ENCODE assay signal across 2 cellular contexts in genomic region chr6:83480470-83480869, GRCh38.
A peak's percentile ranks its signal among the peaks of the same experiment; 100 is the strongest.
TF ChIP-seq lines count a peak whose summit lies in the region.

No MANE protein-coding gene starts in this region.

TF ChIP-seq in liver, 16 proteins besides CTCF, POLR2A, EP300 and RAD21:
- TF ChIP-seq FOXA2 (IDR thresholded peaks at IDR 0.05) (peak; percentile 70), HNF4G (IDR thresholded peaks at IDR 0.05) (peak; percentile 12), JUND (IDR thresholded peaks at IDR 0.05) (peak in 1 of 2 donors; percentile 32), GABPA (IDR thresholded peaks at IDR 0.05 in 1 of 2, conservative IDR thresholded peaks at IDR 0.05 in 1 of 2) (no peak), FOXA1 (IDR thresholded peaks at IDR 0.05) (peak; percentile 66), RXRA (IDR thresholded peaks at IDR 0.05) (peak; percentile 64 to 79), SP1 (IDR thresholded peaks at IDR 0.05) (peak; percentile 44), ATF3 (IDR thresholded peaks at IDR 0.05) (peak; percentile 92), REST (IDR thresholded peaks at IDR 0.05) (no peak), TAF1 (conservative IDR thresholded peaks at IDR 0.05) (no peak), HNF4A (conservative IDR thresholded peaks at IDR 0.05) (peak; percentile 57 to 62), YY1 (IDR thresholded peaks at IDR 0.05) (no peak), NR2F2 (IDR thresholded peaks at IDR 0.05) (no peak), EGR1 (IDR thresholded peaks at IDR 0.05; ENCODE audit: low read depth in 2 of 2) (no peak)
- TF ChIP-seq, protein P1, sequence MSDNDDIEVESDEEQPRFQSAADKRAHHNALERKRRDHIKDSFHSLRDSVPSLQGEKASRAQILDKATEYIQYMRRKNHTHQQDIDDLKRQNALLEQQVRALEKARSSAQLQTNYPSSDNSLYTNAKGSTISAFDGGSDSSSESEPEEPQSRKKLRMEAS (IDR thresholded peaks at IDR 0.05): no peak
- TF ChIP-seq, protein P2, sequence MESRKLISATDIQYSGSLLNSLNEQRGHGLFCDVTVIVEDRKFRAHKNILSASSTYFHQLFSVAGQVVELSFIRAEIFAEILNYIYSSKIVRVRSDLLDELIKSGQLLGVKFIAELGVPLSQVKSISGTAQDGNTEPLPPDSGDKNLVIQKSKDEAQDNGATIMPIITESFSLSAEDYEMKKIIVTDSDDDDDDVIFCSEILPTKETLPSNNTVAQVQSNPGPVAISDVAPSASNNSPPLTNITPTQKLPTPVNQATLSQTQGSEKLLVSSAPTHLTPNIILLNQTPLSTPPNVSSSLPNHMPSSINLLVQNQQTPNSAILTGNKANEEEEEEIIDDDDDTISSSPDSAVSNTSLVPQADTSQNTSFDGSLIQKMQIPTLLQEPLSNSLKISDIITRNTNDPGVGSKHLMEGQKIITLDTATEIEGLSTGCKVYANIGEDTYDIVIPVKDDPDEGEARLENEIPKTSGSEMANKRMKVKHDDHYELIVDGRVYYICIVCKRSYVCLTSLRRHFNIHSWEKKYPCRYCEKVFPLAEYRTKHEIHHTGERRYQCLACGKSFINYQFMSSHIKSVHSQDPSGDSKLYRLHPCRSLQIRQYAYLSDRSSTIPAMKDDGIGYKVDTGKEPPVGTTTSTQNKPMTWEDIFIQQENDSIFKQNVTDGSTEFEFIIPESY (IDR thresholded peaks at IDR 0.05): peak; percentile 22

TF ChIP-seq in HepG2, 621 proteins besides CTCF, POLR2A, EP300 and RAD21:
- TF ChIP-seq, protein P3, sequence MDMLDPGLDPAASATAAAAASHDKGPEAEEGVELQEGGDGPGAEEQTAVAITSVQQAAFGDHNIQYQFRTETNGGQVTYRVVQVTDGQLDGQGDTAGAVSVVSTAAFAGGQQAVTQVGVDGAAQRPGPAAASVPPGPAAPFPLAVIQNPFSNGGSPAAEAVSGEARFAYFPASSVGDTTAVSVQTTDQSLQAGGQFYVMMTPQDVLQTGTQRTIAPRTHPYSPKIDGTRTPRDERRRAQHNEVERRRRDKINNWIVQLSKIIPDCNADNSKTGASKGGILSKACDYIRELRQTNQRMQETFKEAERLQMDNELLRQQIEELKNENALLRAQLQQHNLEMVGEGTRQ (IDR thresholded peaks at IDR 0.05; ENCODE audit: low read depth, low read length): no peak
- TF ChIP-seq, protein P3 (CRISPR knock-in tag; IDR thresholded peaks at IDR 0.05; ENCODE audit: borderline replicate concordance): no peak
- TF ChIP-seq, protein P4, sequence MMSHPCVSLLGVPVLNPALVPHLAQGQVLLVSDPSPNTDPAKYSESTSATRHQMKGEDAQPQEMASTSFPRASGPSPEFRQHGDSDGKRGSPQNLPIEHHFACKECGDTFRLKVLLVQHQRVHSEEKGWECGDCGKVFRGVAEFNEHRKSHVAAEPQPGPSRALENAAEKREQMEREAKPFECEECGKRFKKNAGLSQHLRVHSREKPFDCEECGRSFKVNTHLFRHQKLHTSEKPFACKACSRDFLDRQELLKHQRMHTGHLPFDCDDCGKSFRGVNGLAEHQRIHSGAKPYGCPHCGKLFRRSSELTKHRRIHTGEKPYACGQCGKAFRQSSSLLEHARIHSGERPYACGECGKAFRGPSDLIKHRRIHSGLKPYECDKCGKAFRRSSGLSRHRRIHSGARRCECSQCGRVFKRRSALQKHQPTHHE (CRISPR knock-in tag; IDR thresholded peaks at IDR 0.05; ENCODE audit: borderline replicate concordance): no peak
- TF ChIP-seq FIP1L1 (IDR thresholded peaks at IDR 0.05; ENCODE audit: borderline replicate concordance, insufficient read depth, low read depth, low read length) (no peak), ZNF841 (CRISPR knock-in tag; IDR thresholded peaks at IDR 0.05; ENCODE audit: borderline replicate concordance) (no peak), SRF (IDR thresholded peaks at IDR 0.05; ENCODE audit: low read depth, low read length) (no peak), CCDC6 (CRISPR knock-in tag; IDR thresholded peaks at IDR 0.05) (no peak)
